In the genomic region with DNA sequence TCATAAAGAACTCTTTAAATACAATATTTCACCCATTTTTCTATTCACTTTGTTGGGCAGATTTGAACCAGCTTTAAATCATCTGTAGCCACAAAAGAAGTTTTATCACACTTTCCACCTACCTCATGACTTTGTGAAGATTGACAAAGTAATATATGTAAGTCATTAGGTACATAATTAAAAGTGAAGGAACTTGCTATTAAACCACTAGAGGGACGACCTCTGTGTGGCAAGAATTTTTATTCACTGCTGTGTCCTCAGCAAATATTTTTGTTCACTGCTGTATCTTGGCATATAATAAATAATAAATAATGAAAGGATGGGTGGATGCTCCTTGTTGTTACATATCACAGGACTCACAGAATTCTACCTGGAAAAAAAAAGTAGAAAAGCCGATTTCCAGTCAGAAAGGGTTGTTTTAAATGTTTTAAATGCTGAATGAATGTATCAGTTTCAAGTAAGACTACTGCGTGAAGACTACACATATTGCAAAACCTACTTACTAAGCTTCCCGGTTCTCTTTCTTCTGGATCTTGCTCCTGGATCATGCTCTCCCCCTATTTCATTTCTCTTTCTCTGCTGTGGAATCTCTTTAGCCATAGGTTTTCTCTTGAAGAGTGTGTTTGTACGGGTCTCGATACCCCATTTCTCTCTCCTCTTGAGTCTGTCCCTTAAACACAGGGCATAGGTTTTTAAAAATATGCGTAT, we compare ENCODE assay signal across 10 cellular contexts. TPM values are rescaled to one million over a fixed set of nuclear protein-coding genes. Genes with fewer than 3 reads are reported as not detected.
DNase-seq lines count a peak whose midpoint lies in the region; ATAC-seq, FAIRE-seq and TF ChIP-seq lines count a peak whose summit lies in the region.
"Had no signal": no experiment of that assay in that cellular context is flagged by ENCODE, and none has a peak within 500 bp of the region (broad histone marks: within the 10 kb centered on the region; RNA-seq: fewer than 3 reads in every experiment).

No MANE protein-coding gene starts in this region.

- peak overlapping the region; percentile 20 for H3K9ac ChIP-seq in adipocyte (ENCODE audit: low read length)
- H3K9ac ChIP-seq: parathyroid adenoma had no signal

- TF ChIP-seq CTCF in A549 (IDR thresholded peaks at IDR 0.05) (no peak), tibial artery (IDR thresholded peaks at IDR 0.05) (no peak)

- H3K4me3 ChIP-seq in A549 (no peak overlapping the region), adipocyte (ENCODE audit: low read length) (peak overlapping the region; percentile 51), mesodermal cell (ENCODE audit: extremely low read depth, insufficient read depth, low read length, poor library complexity, severe bottlenecking) (no peak overlapping the region), tibial artery (no peak overlapping the region)

- intact Hi-C loops in tibial artery (cut with DNase I; ENCODE audit: low total_unique reads) = no loop called here

- peak overlapping the region; percentile 8; the same call in 2 of the 3 replicates for H3K4me2 ChIP-seq in A549

- no peak for DNase-seq in A549 (ENCODE audit: low read depth in 1 of 2, low spot score in 1 of 2)
- DNase-seq in GM03348 (ENCODE audit: low spot score) = peak; percentile 13
- DNase-seq in adipocyte (ENCODE audit: low read depth) = no peak
- DNase-seq in tibial artery = no peak
- DNase-seq in T-helper 9 cell = no peak
- DNase-seq: NCI-H1930 had no signal

- H3K36me3 ChIP-seq in adipocyte (ENCODE audit: control insufficient read depth, insufficient read depth, low read length, severe bottlenecking) (no peaks in the 10 kb centered on the region), mesodermal cell (ENCODE audit: control insufficient read depth, insufficient read depth, low read length) (peaks cover 17% of the 10 kb centered on the region), tibial artery (no peaks in the 10 kb centered on the region)

- no peak for TF ChIP-seq POLR2A in A549 (IDR thresholded peaks at IDR 0.05; ENCODE audit: low read length)

- no peak for TF ChIP-seq EP300 in A549 (IDR thresholded peaks at IDR 0.05)

- H3K9me3 ChIP-seq in A549 = no peaks in the 10 kb centered on the region
- H3K9me3 ChIP-seq in adipocyte (ENCODE audit: control insufficient read depth, low read length) = no peaks in the 10 kb centered on the region
- H3K9me3 ChIP-seq in mesodermal cell (ENCODE audit: control insufficient read depth, low read length) = no peaks in the 10 kb centered on the region
- H3K9me3 ChIP-seq in tibial artery = no peaks in the 10 kb centered on the region

- ATAC-seq in A549 (0 out of 6 replicates have a peak, but pooled peaks of 1 of the 2 experiments have one; percentile 33), HG03196 (IDR thresholded peaks at IDR 0.05; ENCODE audit: unreplicated experiment) (no peak), HG03432 (IDR thresholded peaks at IDR 0.05; ENCODE audit: unreplicated experiment) (no peak)

- CTCF ChIA-PET in A549 (lab: Yijun Ruan, JAX) = interaction anchor here (0.6 to 5.5 kb wide), 25 partner anchors 12 to 536 kb away, joined by 3 to 59 read pairs (median 4); partner anchors contain the start of gene TCF7L1

- H3K4me1 ChIP-seq in A549 (peaks cover 87% of the 10 kb centered on the region), adipocyte (ENCODE audit: control insufficient read depth, insufficient read depth, low read length) (peaks cover 41% of the 10 kb centered on the region), mesodermal cell (ENCODE audit: control insufficient read depth, insufficient read depth, low read length, poor library complexity, severe bottlenecking) (peaks cover 12% of the 10 kb centered on the region), tibial artery (peaks cover 0 to 66% (median 21%) of the 10 kb centered on the region in 4 donors)
- H3K4me1 ChIP-seq: parathyroid adenoma had no signal

- H3K27me3 ChIP-seq in adipocyte (replicated peaks; ENCODE audit: control insufficient read depth, insufficient read depth, low read length) = no peaks in the 10 kb centered on the region
- no peaks in the 10 kb centered on the region for H3K27me3 ChIP-seq in tibial artery

- peak overlapping the region; percentile 6 to 9; a peak in 1 of 6 replicates for H3K27ac ChIP-seq in A549
- peak overlapping the region; percentile 5 for H3K27ac ChIP-seq in mesodermal cell (ENCODE audit: low read depth, low read length, severe bottlenecking)
- H3K27ac ChIP-seq in tibial artery = no peak overlapping the region
- H3K27ac ChIP-seq: parathyroid adenoma had no signal

- WGBS in A549 (ENCODE audit: missing lambda C conversion rate) = 73% methylated on average over 7 of the region's 7 CpGs
- 100% methylated on average over 1 of the region's 7 CpGs for WGBS in mesodermal cell (ENCODE audit: insufficient coverage in 2 of 2), 2 experiments

- no peak for FAIRE-seq in A549 (lab: Jason Lieb, UNC)

- no peak for TF ChIP-seq RAD21 in A549 (conservative IDR thresholded peaks at IDR 0.05 in 1 of 2, IDR thresholded peaks at IDR 0.05 in 1 of 2)

- POLR2A ChIA-PET in A549 (lab: Yijun Ruan, JAX) = interaction anchor here (0.6 to 1.2 kb wide), 5 partner anchors 44 to 109 kb away, joined by 3 to 7 read pairs (median 5); partner anchors contain the start of gene KCMF1

TF ChIP-seq in A549, 52 proteins besides CTCF, POLR2A, EP300 and RAD21:
- TF ChIP-seq CEBPB (IDR thresholded peaks at IDR 0.05) (0 out of 4 replicates have a peak, but pooled peaks of 1 of the 2 experiments have one; percentile 2), NPAS2 (CRISPR knock-in tag; IDR thresholded peaks at IDR 0.05; ENCODE audit: borderline replicate concordance) (no peak)

RNA-seq across cellular contexts. Expression of gene KCMF1, which starts 44.8 kb away (rescaled TPM):
- polyA plus RNA-seq in A549 (2011; rRNA removed) (194 and 221 TPM in 2 replicates), A549 (2017; fragmentation: RNase III; extraction: RNeasy Plus Mini Kit Qiagen cat#74134 plus additional on column Dnase treatment) (76.5 to 83.9 TPM (median 77.8 TPM) in 3 replicates)
- polyA plus RNA-seq in A549 (2012; cell fraction: cytosol; rRNA removed) = 52.1 and 59.5 TPM in 2 replicates
- polyA plus RNA-seq in A549 (2012; cell fraction: nucleus; rRNA removed) = 15.5 and 20.4 TPM in 2 replicates
- 103 and 125 TPM in 2 replicates for polyA minus RNA-seq in A549 (2011; rRNA and poly(A)+ RNA removed)
- 81.2 TPM for polyA plus RNA-seq in mesodermal cell (2013, experiment 1 of 2)
- 82.8 TPM for polyA plus RNA-seq in mesodermal cell (2013, experiment 2 of 2)

Comparison
In these comparisons a context has a peak if more than half of its experiments do, and no peak if none do; other contexts are left out.
1. H3K27ac ChIP-seq: peak in A549 (2 of 2) and mesodermal cell (single experiment); none in tibial artery (0 of 2).